In genomic region chr6:25490018-25490865, GRCh38 we compare ENCODE assay signal across 8 cellular contexts.
DNase-seq lines count a peak whose midpoint lies in the region.

No MANE protein-coding gene starts in this region.

- H3K27ac Mint-ChIP-seq in activated CD4-positive, alpha-beta memory T cell treated with anti-CD3 and anti-CD28 coated beads, Interleukin-2, amount 10 ng/mL, durations not matched to agents 7 days and 5 days, result no peak overlapping the region

- CTCF ChIA-PET in activated CD4-positive, alpha-beta memory T cell treated with anti-CD3 and anti-CD28 coated beads, Interleukin-2, amount 10 ng/mL, durations not matched to agents 7 days and 5 days (lab: Charles Lee), result interaction anchor here (0.6 to 7.4 kb wide), 40 partner anchors 8 to 291 kb away, joined by 3 to 125 read pairs (median 4); partner anchors contain the start of gene CARMIL1

- H3K36me3 Mint-ChIP-seq in activated CD4-positive, alpha-beta memory T cell treated with anti-CD3 and anti-CD28 coated beads, Interleukin-2, amount 10 ng/mL, durations not matched to agents 7 days and 5 days (ENCODE audit: low read depth), result no peaks in the 10 kb centered on the region

- no peaks in the 10 kb centered on the region for H3K9me3 Mint-ChIP-seq in activated CD4-positive, alpha-beta memory T cell treated with anti-CD3 and anti-CD28 coated beads, Interleukin-2, amount 10 ng/mL, durations not matched to agents 7 days and 5 days

- H3K4me1 Mint-ChIP-seq in activated CD4-positive, alpha-beta memory T cell treated with anti-CD3 and anti-CD28 coated beads, Interleukin-2, amount 10 ng/mL, durations not matched to agents 7 days and 5 days, result peaks cover 4% of the 10 kb centered on the region

- H3K4me3 Mint-ChIP-seq in activated CD4-positive, alpha-beta memory T cell treated with anti-CD3 and anti-CD28 coated beads, Interleukin-2, amount 10 ng/mL, durations not matched to agents 7 days and 5 days, result no peak overlapping the region

- H3K27me3 Mint-ChIP-seq in activated CD4-positive, alpha-beta memory T cell treated with anti-CD3 and anti-CD28 coated beads, Interleukin-2, amount 10 ng/mL, durations not matched to agents 7 days and 5 days, result no peaks in the 10 kb centered on the region

- DNase-seq in AG20443 (ENCODE audit: low spot score), result peak; percentile 79
- DNase-seq in GM19240 (ENCODE audit: insufficient read length, low spot score), result peak; percentile 48
- DNase-seq in HK-2 (ENCODE audit: unreplicated experiment), result peak; percentile 58
- DNase-seq in NCI-H774 (lab: John Stamatoyannopoulos, UW), result peak; percentile 74
- peak; percentile 70 for DNase-seq in activated CD4-positive, alpha-beta memory T cell treated with anti-CD3 and anti-CD28 coated beads, Interleukin-2, amount 10 ng/mL, durations not matched to agents 7 days and 5 days
- DNase-seq in effector CD4-positive, alpha-beta T cell, result peak; percentile 56
- DNase-seq in medulla oblongata (ENCODE audit: extremely low spot score), result peak; percentile 92
- peak; percentile 22 to 36 for DNase-seq in stimulated activated CD8-positive, alpha-beta memory T cell treated with anti-CD3 and anti-CD28 coated beads, Interleukin-15, amount 100 ng/mL, for 48 hours (ENCODE audit: low read depth in 2 of 2)

- POLR2A ChIA-PET in activated CD4-positive, alpha-beta memory T cell treated with anti-CD3 and anti-CD28 coated beads, Interleukin-2, amount 10 ng/mL, durations not matched to agents 7 days and 5 days (lab: Charles Lee), result interaction anchor here (0.9 to 2.0 kb wide), 3 partner anchors 211 to 225 kb away, joined by 3 to 9 read pairs (median 8); partner anchors contain the start of gene CARMIL1

Comparison
In these comparisons a context has a peak if more than half of its experiments do, and no peak if none do; other contexts are left out.
1. Peak in every context shown above with its lines: DNase-seq.
2. DNase-seq: peak in every context shown above with its lines; median percentile 92 in medulla oblongata; 79 in AG20443; 74 in NCI-H774; 70 in activated CD4-positive, alpha-beta memory T cell treated with anti-CD3 and anti-CD28 coated beads, Interleukin-2, amount 10 ng/mL, durations not matched to agents 7 days and 5 days; 58 in HK-2; 56 in effector CD4-positive, alpha-beta T cell; 48 in GM19240; 29 in stimulated activated CD8-positive, alpha-beta memory T cell treated with anti-CD3 and anti-CD28 coated beads, Interleukin-15, amount 100 ng/mL, for 48 hours.